22 cellular contexts compared by ENCODE assay signal in the genomic region with DNA sequence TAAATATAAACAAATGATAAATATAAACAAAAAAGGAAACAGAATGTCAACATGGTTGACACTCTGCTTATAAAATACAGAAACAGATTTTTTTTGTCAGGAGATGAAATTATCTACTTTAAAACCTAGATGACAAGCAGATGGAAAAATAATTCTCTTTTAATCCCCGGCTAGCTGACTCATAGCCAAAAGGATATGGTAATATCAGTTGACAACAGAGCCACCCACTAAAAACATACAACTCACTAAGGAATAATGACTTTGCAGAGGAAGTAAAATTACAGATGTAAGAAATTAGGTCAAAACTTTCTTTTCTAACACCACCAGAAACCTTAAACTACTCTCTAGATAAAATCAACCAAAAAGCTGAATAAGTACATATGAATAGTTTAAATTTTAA.
DNase-seq lines count a peak whose midpoint lies in the region; ATAC-seq, FAIRE-seq and TF ChIP-seq lines count a peak whose summit lies in the region.
"Had no signal": no experiment of that assay in that cellular context is flagged by ENCODE, and none has a peak within 500 bp of the region (broad histone marks: within the 10 kb centered on the region; RNA-seq: fewer than 3 reads in every experiment).

No MANE protein-coding gene starts in this region.

- no peak overlapping the region for H2BK15ac ChIP-seq in neuronal stem cell (ENCODE audit: low read length)

- no peak overlapping the region for H3K9ac ChIP-seq in endothelial cell of umbilical vein (replicated peaks; ENCODE audit: extremely low read depth, insufficient read depth, low read length)
- no peak overlapping the region for H3K9ac ChIP-seq in neuronal stem cell (ENCODE audit: low read depth, low read length, poor library complexity)
- no peak overlapping the region for H3K9ac ChIP-seq in smooth muscle cell (ENCODE audit: low read depth)
- H3K9ac ChIP-seq: GM23248 had no signal

- peaks cover 5% of the 10 kb centered on the region for H3K4me1 ChIP-seq in endothelial cell of umbilical vein (ENCODE audit: control insufficient read depth, extremely low read depth, insufficient read depth, low read length)
- peaks cover 0 to 26% of the 10 kb centered on the region in 2 donors for H3K4me1 ChIP-seq in neuronal stem cell (ENCODE audit: control insufficient read depth in 2 of 2, insufficient read depth in 1 of 2, low read depth in 1 of 2, low read length in 2 of 2)
- H3K4me1 ChIP-seq in smooth muscle cell (ENCODE audit: low read depth), result peaks cover 2% of the 10 kb centered on the region

- DNase-seq in D341Med (ENCODE audit: low spot score) (peak; percentile 40), OCI-M1 (lab: John Stamatoyannopoulos, UW) (peak; percentile 62), endothelial cell of umbilical vein (ENCODE audit: low read depth, low spot score) (peak; percentile 49), neuronal stem cell (ENCODE audit: low spot score) (no peak), NCI-H2196 (lab: John Stamatoyannopoulos, UW; ENCODE audit: unreplicated experiment) (no peak), smooth muscle cell (lab: John Stamatoyannopoulos, UW; ENCODE audit: unreplicated experiment) (no peak)
- DNase-seq: ACHN; AML-193; CD4-positive, CD25-positive, alpha-beta regulatory T cell; GF-D8; GM23248; KG1; NCI-H1092; NCI-H146; NCI-H2081; NCI-H510A treated with DMSO at 0.1 percent for 48 hours had no signal

- H3K4me2 ChIP-seq in endothelial cell of umbilical vein (ENCODE audit: insufficient read depth, low read length) (peak overlapping the region; percentile 5), neuronal stem cell (ENCODE audit: insufficient read depth, low read length, poor library complexity, severe bottlenecking) (no peak overlapping the region), smooth muscle cell (no peak overlapping the region)

- H2BK120ac ChIP-seq in neuronal stem cell (ENCODE audit: low read depth, low read length), result no peak overlapping the region

- H3K9me3 ChIP-seq in endothelial cell of umbilical vein (replicated peaks; ENCODE audit: control insufficient read depth, insufficient read depth, low read length), result peaks cover 8% of the 10 kb centered on the region
- H3K9me3 ChIP-seq in neuronal stem cell (replicated peaks in 1 of 2; ENCODE audit: control insufficient read depth in 2 of 2, insufficient read depth in 1 of 2, low read depth in 1 of 2, low read length in 2 of 2), result peaks cover 9 to 20% of the 10 kb centered on the region in 2 donors
- H3K9me3 ChIP-seq in smooth muscle cell (replicated peaks; ENCODE audit: low read depth), result peaks cover 3% of the 10 kb centered on the region

- H3K27me3 ChIP-seq in endothelial cell of umbilical vein (ENCODE audit: control insufficient read depth in 2 of 2, insufficient read depth in 2 of 2, low read length in 2 of 2) (no peaks in the 10 kb centered on the region), neuronal stem cell (ENCODE audit: control insufficient read depth in 3 of 3, insufficient read depth in 3 of 3, low read depth in 1 of 3, low read length in 3 of 3) (no peaks in the 10 kb centered on the region), smooth muscle cell (ENCODE audit: low read depth) (peaks cover 5% of the 10 kb centered on the region)

- dilution Hi-C loops in endothelial cell of umbilical vein (cut with MboI; ENCODE audit: extremely low pct_ligation_motif_present, low sequenced_read_pairs), result no loop called here

- H3K4me3 ChIP-seq in endothelial cell of umbilical vein (replicated peaks in 1 of 3; ENCODE audit: insufficient read depth in 1 of 3, low read depth in 1 of 3, low read length in 3 of 3), result no peak overlapping the region
- H3K4me3 ChIP-seq in neuronal stem cell (ENCODE audit: low read length in 2 of 2), result no peak overlapping the region
- H3K4me3 ChIP-seq in smooth muscle cell, result no peak overlapping the region
- H3K4me3 ChIP-seq: GM23248, SK-N-MC had no signal

- intact Hi-C loops in endothelial cell of umbilical vein (cut with micrococcal nuclease), result no loop called here

- H2AFZ ChIP-seq in endothelial cell of umbilical vein (ENCODE audit: low read depth, low read length) (no peak overlapping the region), neuronal stem cell (ENCODE audit: low read length) (peak overlapping the region; percentile 12), smooth muscle cell (ENCODE audit: low read depth) (no peak overlapping the region)
- H2AFZ ChIP-seq: GM23248 had no signal

- H4K20me1 ChIP-seq in endothelial cell of umbilical vein (replicated peaks; ENCODE audit: control insufficient read depth, extremely low read depth, insufficient read depth, low read length) (no peaks in the 10 kb centered on the region), smooth muscle cell (ENCODE audit: low read depth) (no peaks in the 10 kb centered on the region)

- no peak overlapping the region for H3K4ac ChIP-seq in neuronal stem cell (ENCODE audit: low read length)

- H3K27ac ChIP-seq in endothelial cell of umbilical vein (ENCODE audit: insufficient read depth, low read depth, low read length), result no peak overlapping the region
- H3K27ac ChIP-seq in neuronal stem cell (replicated peaks; ENCODE audit: low read length), result no peak overlapping the region
- no peak overlapping the region for H3K27ac ChIP-seq in smooth muscle cell (ENCODE audit: low read depth)
- H3K27ac ChIP-seq: GM23248, SK-N-MC had no signal

- H4K91ac ChIP-seq in neuronal stem cell (ENCODE audit: low read depth, low read length, poor library complexity), result no peak overlapping the region

- peak; percentile 24 for FAIRE-seq in endothelial cell of umbilical vein (lab: Jason Lieb, UNC)
- FAIRE-seq: GM12891, GM18507, HepG2 had no signal

- POLR2A ChIA-PET in endothelial cell of umbilical vein (lab: Charles Lee), result no interaction called here

- H3K14ac ChIP-seq in neuronal stem cell (ENCODE audit: low read length), result no peak overlapping the region

- H3K79me2 ChIP-seq in endothelial cell of umbilical vein (ENCODE audit: control insufficient read depth, insufficient read depth, low read length) (no peaks in the 10 kb centered on the region), smooth muscle cell (ENCODE audit: low read depth) (no peaks in the 10 kb centered on the region)

- WGBS in neuronal stem cell (ENCODE audit: extremely low coverage in 2 of 2, insufficient read length in 2 of 2, insufficient replicate concordance in 1 of 2), 2 donors, result no CpG with 5 or more reads among the region's 1 CpG
- 51% methylated on average over 1 of the region's 1 CpG for WGBS in smooth muscle cell (ENCODE audit: low lambda C conversion rate)

- H2BK12ac ChIP-seq in neuronal stem cell (ENCODE audit: low read length), result no peak overlapping the region

- H3K18ac ChIP-seq in neuronal stem cell (ENCODE audit: low read length), result no peak overlapping the region

- H2BK5ac ChIP-seq in neuronal stem cell (ENCODE audit: low read length), result no peak overlapping the region

- H4K8ac ChIP-seq in neuronal stem cell (ENCODE audit: low read depth, low read length), result no peak overlapping the region

- CTCF ChIA-PET in endothelial cell of umbilical vein (lab: Charles Lee), result interaction anchor here (1.2 kb wide), 1 partner anchor 114 kb away, joined by 4 read pairs; no protein-coding TSS in a partner anchor

- no peak overlapping the region for H3K23ac ChIP-seq in neuronal stem cell (ENCODE audit: low read depth, low read length, poor library complexity)

- no peak for ATAC-seq in HG03342 (IDR thresholded peaks at IDR 0.05; ENCODE audit: unreplicated experiment)
- ATAC-seq: HepG2, Panc1 had no signal

- no TSS peak for BruUV-seq in endothelial cell of umbilical vein (replicated peaks; lab: Mats Ljungman, UMichigan)

- no peaks in the 10 kb centered on the region for H3K79me1 ChIP-seq in neuronal stem cell (ENCODE audit: low read depth, low read length)

- no peaks in the 10 kb centered on the region for H3F3A ChIP-seq in smooth muscle cell (ENCODE audit: low read depth)

- TF ChIP-seq CTCF in endothelial cell of umbilical vein (IDR thresholded peaks at IDR 0.05; ENCODE audit: extremely low read depth in 1 of 2, insufficient read depth in 1 of 2, low read depth in 1 of 2, low read length in 2 of 2) (no peak), smooth muscle cell (IDR thresholded peaks at IDR 0.05; ENCODE audit: borderline replicate concordance, insufficient read depth, poor library complexity, severe bottlenecking) (no peak)

- H3K36me3 ChIP-seq in endothelial cell of umbilical vein (ENCODE audit: control insufficient read depth in 2 of 2, extremely low read depth in 1 of 2, insufficient read depth in 2 of 2, low read length in 2 of 2), result no peaks in the 10 kb centered on the region
- no peaks in the 10 kb centered on the region for H3K36me3 ChIP-seq in neuronal stem cell (replicated peaks in 1 of 2; ENCODE audit: control insufficient read depth in 2 of 2, insufficient read depth in 2 of 2, low read length in 2 of 2)
- peaks cover 2% of the 10 kb centered on the region for H3K36me3 ChIP-seq in smooth muscle cell (ENCODE audit: low read depth)

- no peak for TF ChIP-seq POLR2A in endothelial cell of umbilical vein (IDR thresholded peaks at IDR 0.05; ENCODE audit: low read depth, low read length)

- no peak overlapping the region for H2AK5ac ChIP-seq in neuronal stem cell (ENCODE audit: low read depth, low read length)

- no peaks in the 10 kb centered on the region for H3K9me1 ChIP-seq in endothelial cell of umbilical vein (replicated peaks; ENCODE audit: control insufficient read depth, extremely low read depth, insufficient read depth, low read length)

TF ChIP-seq in endothelial cell of umbilical vein, 7 proteins besides CTCF, POLR2A, EP300 and RAD21:
- TF ChIP-seq FOS (IDR thresholded peaks at IDR 0.05; ENCODE audit: borderline replicate concordance, insufficient read depth, low read length) (peak; percentile 68), EZH2 (IDR thresholded peaks at IDR 0.05; ENCODE audit: borderline replicate concordance, low read depth, low read length, severe bottlenecking) (no peak)
TF ChIP-seq in endothelial cell of umbilical vein: peak in this region for 1.

Comparison
In these comparisons a context has a peak if more than half of its experiments do, and no peak if none do; other contexts are left out.
1. DNase-seq: peak in D341Med (single experiment), OCI-M1 (single experiment) and endothelial cell of umbilical vein (single experiment); none in neuronal stem cell (single experiment), NCI-H2196 (single experiment) and smooth muscle cell (single experiment).